ENCODE assay signal across 8 cellular contexts in genomic region chr17:1648582-1649115, GRCh38. TPM values are rescaled to one million over a fixed set of nuclear protein-coding genes. Genes with fewer than 3 reads are reported as not detected.
A peak's percentile ranks its signal among the peaks of the same experiment; 100 is the strongest.
DNase-seq lines count a peak whose midpoint lies in the region; ATAC-seq, FAIRE-seq and TF ChIP-seq lines count a peak whose summit lies in the region.

No MANE protein-coding gene starts in this region.

- H3K27me3 ChIP-seq in foreskin keratinocyte: no peaks in the 10 kb centered on the region
- H3K27me3 ChIP-seq in neutrophil: peaks cover 25% of the 10 kb centered on the region
- H3K27me3 ChIP-seq in subcutaneous abdominal adipose tissue (ENCODE audit: control insufficient read depth in 5 of 5, insufficient read depth in 4 of 5, low read length in 5 of 5): no peaks in the 10 kb centered on the region

- H3K4me3 ChIP-seq in neutrophil (ENCODE audit: low read depth in 1 of 2, low read length in 1 of 2) (peak overlapping the region; percentile 68 to 94), subcutaneous abdominal adipose tissue (ENCODE audit: low read depth in 1 of 5, low read length in 5 of 5) (peak overlapping the region in 4 of 5 donors; percentile 67 to 74 (median 68))

- DNase-seq in Caki2 (ENCODE audit: low read depth): peak; percentile 90
- peak; percentile 97 for DNase-seq in HTR-8/SVneo (ENCODE audit: insufficient read length, low spot score)
- DNase-seq in RPMI7951 (ENCODE audit: low read depth): peak; percentile 86
- peak; percentile 91 for DNase-seq in activated gamma-delta T cell (lab: John Stamatoyannopoulos, UW)
- peak; percentile 64 to 76 for DNase-seq in foreskin keratinocyte

- peak; percentile 98 for TF ChIP-seq CTCF in foreskin keratinocyte (conservative IDR thresholded peaks at IDR 0.05)
- TF ChIP-seq CTCF in neutrophil (IDR thresholded peaks at IDR 0.05): peak; percentile 99

- H3K9ac ChIP-seq in subcutaneous abdominal adipose tissue (ENCODE audit: low read length in 5 of 5): peak overlapping the region in 4 of 5 donors; percentile 1 to 81 (median 68)

- H3K36me3 ChIP-seq in neutrophil (peaks cover 42% of the 10 kb centered on the region), subcutaneous abdominal adipose tissue (ENCODE audit: control insufficient read depth in 5 of 5, insufficient read depth in 5 of 5, low read length in 5 of 5) (peaks cover 5 to 53% (median 43%) of the 10 kb centered on the region in 5 donors)

- in situ Hi-C loops in Caki2 (cut with HindIII; ENCODE audit: low pct_unique_long_range_greater_than_20kb, low sequenced_read_pairs): no loop called here

- H3K4me1 ChIP-seq in foreskin keratinocyte (peaks cover 7% of the 10 kb centered on the region), neutrophil (ENCODE audit: control insufficient read depth in 1 of 2, insufficient read depth in 1 of 2, low read depth in 1 of 2, low read length in 1 of 2) (peaks cover 51 to 57% of the 10 kb centered on the region in 2 experiments), subcutaneous abdominal adipose tissue (ENCODE audit: control insufficient read depth in 5 of 5, insufficient read depth in 5 of 5, low read length in 5 of 5) (peaks cover 17 to 69% (median 59%) of the 10 kb centered on the region in 5 donors)

- no peak overlapping the region for H3K27ac ChIP-seq in foreskin keratinocyte
- H3K27ac ChIP-seq in neutrophil: peak overlapping the region; percentile 94
- H3K27ac ChIP-seq in subcutaneous abdominal adipose tissue (ENCODE audit: low read depth, low read length): peak overlapping the region; percentile 65

- H3K9me3 ChIP-seq in neutrophil: no peaks in the 10 kb centered on the region
- no peaks in the 10 kb centered on the region for H3K9me3 ChIP-seq in subcutaneous abdominal adipose tissue (ENCODE audit: control insufficient read depth in 5 of 5, low read length in 5 of 5)

- FAIRE-seq in HTR-8/SVneo (lab: Jason Lieb, UNC): peak; percentile 98

- ATAC-seq in GM19467 (IDR thresholded peaks at IDR 0.05; ENCODE audit: unreplicated experiment) (peak; percentile 63), foreskin keratinocyte (peak; percentile 61)

RNA-seq across cellular contexts. Expression of gene RILP, which starts 1.0 kb away (rescaled TPM):
- total RNA-seq in Caki2 (2014; rRNA removed; shearing (Covaris generic); ENCODE audit: low replicate concordance): 24.3 and 25.4 TPM in 2 replicates
- total RNA-seq in RPMI7951 (2014; rRNA removed; shearing (Covaris generic)): 8.8 and 9.1 TPM in 2 replicates
- 5.1 and 5.5 TPM in 2 replicates for total RNA-seq in foreskin keratinocyte
- 6.7 and 7.5 TPM in 2 replicates for polyA plus RNA-seq in foreskin keratinocyte

RNA-seq across cellular contexts. Expression of gene SCARF1, which starts 3.1 kb away (rescaled TPM):
- total RNA-seq in Caki2 (2014; rRNA removed; shearing (Covaris generic); ENCODE audit: low replicate concordance): 0.34 TPM in 1 of 2 replicates, not detected in the other
- total RNA-seq in RPMI7951 (2014; rRNA removed; shearing (Covaris generic)): 0.12 and 0.20 TPM in 2 replicates
- total RNA-seq in foreskin keratinocyte: 0.10 TPM in 1 of 2 replicates, not detected in the other
- polyA plus RNA-seq in foreskin keratinocyte: 0.02 and 0.03 TPM in 2 replicates

RNA-seq across cellular contexts. Expression of gene SLC43A2, which starts 20.0 kb away (rescaled TPM):
- 7.6 and 29.9 TPM in 2 replicates for total RNA-seq in Caki2 (2014; rRNA removed; shearing (Covaris generic); ENCODE audit: low replicate concordance)
- 2.2 and 2.5 TPM in 2 replicates for total RNA-seq in RPMI7951 (2014; rRNA removed; shearing (Covaris generic))
- 2.0 and 3.1 TPM in 2 replicates for total RNA-seq in foreskin keratinocyte
- polyA plus RNA-seq in foreskin keratinocyte: 1.9 and 2.3 TPM in 2 replicates

RNA-seq across cellular contexts. Expression of gene PRPF8, which starts 36.0 kb away (rescaled TPM):
- 81.9 and 102 TPM in 2 replicates for total RNA-seq in Caki2 (2014; rRNA removed; shearing (Covaris generic); ENCODE audit: low replicate concordance)
- 65.7 and 69.7 TPM in 2 replicates for total RNA-seq in RPMI7951 (2014; rRNA removed; shearing (Covaris generic))
- total RNA-seq in foreskin keratinocyte: 188 and 214 TPM in 2 replicates
- polyA plus RNA-seq in foreskin keratinocyte: 213 and 239 TPM in 2 replicates
